Comparison of ENCODE assay signal across 18 cellular contexts in genomic region chr1:236809133-236809532, GRCh38. TPM values are rescaled to one million over a fixed set of nuclear protein-coding genes. Genes with fewer than 3 reads are reported as not detected.
DNase-seq lines count a peak whose midpoint lies in the region; ATAC-seq and TF ChIP-seq lines count a peak whose summit lies in the region.
"Had no signal": no experiment of that assay in that cellular context is flagged by ENCODE, and none has a peak within 500 bp of the region (broad histone marks: within the 10 kb centered on the region; RNA-seq: fewer than 3 reads in every experiment).

No MANE protein-coding gene starts in this region.

- TF ChIP-seq CTCF in A673 (conservative IDR thresholded peaks at IDR 0.05; ENCODE audit: low read depth, low read length) (no peak), PC-3 (conservative IDR thresholded peaks at IDR 0.05; ENCODE audit: low read depth, low read length) (no peak)

- CTCF ChIA-PET in A673 (lab: Charles Lee) (no interaction called here), PC-3 (lab: Charles Lee) (no interaction called here)

- H3K27ac ChIP-seq in A673 (ENCODE audit: low read depth, low read length, poor library complexity, severe bottlenecking) (peak overlapping the region; percentile 50), PC-3 (ENCODE audit: low read length) (no peak overlapping the region)
- H3K27ac ChIP-seq: suprapubic skin had no signal

- H3K4me2 ChIP-seq in PC-3 (ENCODE audit: low read length) = no peak overlapping the region

- H3K9me2 ChIP-seq in PC-3 (replicated peaks; ENCODE audit: low read length) = no peaks in the 10 kb centered on the region

- no peaks in the 10 kb centered on the region for H3K79me2 ChIP-seq in PC-3 (ENCODE audit: low read length)

- BruUV-seq in A673 (replicated peaks; lab: Mats Ljungman, UMichigan) = no TSS peak
- BruUV-seq in PC-3 (replicated peaks; lab: Mats Ljungman, UMichigan) = no TSS peak

- H3K9me3 ChIP-seq in A673 (ENCODE audit: low read depth, low read length, poor library complexity, severe bottlenecking) (no peaks in the 10 kb centered on the region), PC-3 (ENCODE audit: low read length) (no peaks in the 10 kb centered on the region)
- H3K9me3 ChIP-seq: Peyer's patch, suprapubic skin had no signal

- ATAC-seq in PC-3 = no peak
- ATAC-seq: naive thymus-derived CD4-positive, alpha-beta T cell had no signal

- H3K36me3 ChIP-seq in A673 (ENCODE audit: insufficient read depth, low read length, poor library complexity, severe bottlenecking) (peaks cover 7% of the 10 kb centered on the region), PC-3 (ENCODE audit: low read depth, low read length) (peaks cover 11% of the 10 kb centered on the region)

- no peaks in the 10 kb centered on the region for H4K20me1 ChIP-seq in PC-3 (ENCODE audit: low read length)

- DNase-seq in A673 (ENCODE audit: low spot score) (peak; percentile 46), DMS 273 treated with DMSO at 0.1 percent for 48 hours (lab: John Stamatoyannopoulos, UW) (peak; percentile 57), NCI-H524 treated with DMSO at 0.1 percent for 48 hours (lab: John Stamatoyannopoulos, UW) (peak; percentile 14), inferior parietal cortex (ENCODE audit: extremely low spot score) (peak; percentile 15), SK-N-DZ (ENCODE audit: low spot score) (no peak), PC-3 (no peak)
- DNase-seq in stimulated activated CD4-positive, alpha-beta T cell treated with anti-CD3 and anti-CD28 coated beads, Interleukin-4, amount 100 ng/mL, for 1 hour = no peak
- DNase-seq: activated CD4-positive, alpha-beta T cell treated with anti-CD3 and anti-CD28 coated beads, Interleukin-2, amount 50 U/mL, for 48 hours; activated T-cell treated with anti-CD3 and anti-CD28 coated beads, Interleukin-2, amount 50 U/mL, for 48 hours; effector CD4-positive, alpha-beta T cell; H9; naive thymus-derived CD4-positive, alpha-beta T cell; NCI-H2107; NCI-H82; posterior cingulate gyrus; stimulated activated CD4-positive, alpha-beta T cell treated with anti-CD3 and anti-CD28 coated beads, Interleukin-4, amount 100 ng/mL, for 4 hours had no signal

- intact Hi-C loops in A673 (cut with micrococcal nuclease; ENCODE audit: unreplicated experiment) = no loop called here
- intact Hi-C loops in PC-3 (cut with micrococcal nuclease) = no loop called here

- H2AFZ ChIP-seq in PC-3 (ENCODE audit: low read length) = no peak overlapping the region

- POLR2A ChIA-PET in A673 (lab: Charles Lee; ENCODE audit: low non-redundant PET) (no interaction called here), PC-3 (lab: Charles Lee; ENCODE audit: unreplicated experiment) (no interaction called here)

- peaks cover 22% of the 10 kb centered on the region for H3K4me1 ChIP-seq in A673 (ENCODE audit: insufficient read depth, low read length, poor library complexity, severe bottlenecking)
- no peaks in the 10 kb centered on the region for H3K4me1 ChIP-seq in PC-3 (ENCODE audit: insufficient read depth, low read length)

- no peaks in the 10 kb centered on the region for H3K27me3 ChIP-seq in A673 (replicated peaks; ENCODE audit: insufficient read depth, low read depth, low read length, poor library complexity)
- H3K27me3 ChIP-seq in PC-3 (ENCODE audit: low read length) = no peaks in the 10 kb centered on the region
- H3K27me3 ChIP-seq: Peyer's patch, suprapubic skin had no signal

- H3K9ac ChIP-seq in PC-3 (ENCODE audit: low read length) = no peak overlapping the region

- no peaks in the 10 kb centered on the region for H3F3A ChIP-seq in PC-3 (ENCODE audit: low read length, unreplicated experiment)

- no peak overlapping the region for H3K4me3 ChIP-seq in A673 (ENCODE audit: low read depth, low read length, poor library complexity, severe bottlenecking)
- H3K4me3 ChIP-seq in PC-3 (ENCODE audit: low read length) = no peak overlapping the region
- H3K4me3 ChIP-seq: Peyer's patch, suprapubic skin had no signal

RNA-seq across cellular contexts. Expression of gene MTR, which starts 14.0 kb away (rescaled TPM):
- total RNA-seq in A673 (2021) (36.0 and 40.8 TPM in 2 replicates), PC-3 (2014; rRNA removed) (14.2 and 15.6 TPM in 2 replicates)
- 19.9 and 23.3 TPM in 2 replicates for polyA plus RNA-seq in SK-N-DZ (2014; cell fraction: cytosol; rRNA removed)
- polyA plus RNA-seq in SK-N-DZ (2014; cell fraction: nucleus; rRNA removed) = 20.1 and 25.5 TPM in 2 replicates

Comparison
In these comparisons a context has a peak if more than half of its experiments do, and no peak if none do; other contexts are left out.
1. DNase-seq: peak in A673 (single experiment), DMS 273 treated with DMSO at 0.1 percent for 48 hours (single experiment), NCI-H524 treated with DMSO at 0.1 percent for 48 hours (single experiment) and inferior parietal cortex (single experiment); none in SK-N-DZ (single experiment), PC-3 (single experiment) and stimulated activated CD4-positive, alpha-beta T cell treated with anti-CD3 and anti-CD28 coated beads, Interleukin-4, amount 100 ng/mL, for 1 hour (single experiment).